In the genomic region with DNA sequence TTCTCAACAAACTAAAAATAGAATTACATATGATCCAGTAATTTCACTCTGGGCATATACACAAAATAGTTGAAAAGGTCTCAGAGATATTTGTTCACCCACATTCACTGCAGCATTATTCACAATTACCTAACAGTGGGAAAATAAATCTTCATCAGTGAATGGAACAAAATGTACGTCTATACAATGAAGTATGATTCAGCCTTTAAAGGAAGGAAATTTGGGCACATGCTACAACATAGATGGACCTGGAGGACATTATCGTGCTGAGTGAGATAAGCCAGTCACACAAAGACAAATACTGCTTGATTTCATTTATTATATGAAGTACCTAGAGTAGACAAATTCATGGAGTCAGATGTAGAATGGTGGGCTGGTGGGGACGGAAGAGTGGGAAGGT, we compare ENCODE assay signal across 31 cellular contexts.
"Had no signal": no experiment of that assay in that cellular context is flagged by ENCODE, and none has a peak within 500 bp of the region (broad histone marks: within the 10 kb centered on the region; RNA-seq: fewer than 3 reads in every experiment).

No MANE protein-coding gene starts in this region.

- H3K27ac Mint-ChIP-seq: memory B cell; mesothelial cell of epicardium; naive B cell; natural killer cell treated with Interleukin-12 subunit alpha and Interleukin-12 subunit beta and Interleukin-15 and Interleukin-18, amount 100 ng/mL, for 72 hours; neural progenitor cell; progenitor cell of endocrine pancreas; stimulated activated memory B cell treated with anti-CD40 and anti-IgM and Interleukin-4, amounts not matched to agents 10 μg/mL and 1 μg/mL and 100 μg/mL, for 72 hours; stimulated activated naive CD8-positive, alpha-beta T cell treated with anti-CD3 and anti-CD28 coated beads, Interleukin-15, Interleukin-2, amounts not matched to agents 100 ng/mL and 50 ng/mL, for 24 hours had no signal

- H3K9ac ChIP-seq: neural progenitor cell, parathyroid adenoma had no signal

- H3K4me1 Mint-ChIP-seq: immature natural killer cell; memory B cell; naive B cell; stimulated activated memory B cell treated with anti-CD40 and anti-IgM and Interleukin-4, amounts not matched to agents 10 μg/mL and 1 μg/mL and 100 μg/mL, for 72 hours had no signal

- H2AFZ ChIP-seq: neural progenitor cell, parathyroid adenoma had no signal

- H3K4me1 ChIP-seq: esophagus muscularis mucosa, neural progenitor cell, right lobe of liver, tibial nerve, upper lobe of left lung had no signal

- H3K36me3 ChIP-seq: neural progenitor cell had no signal

- H3K27me3 Mint-ChIP-seq: memory B cell; naive B cell; natural killer cell treated with Interleukin-12 subunit alpha and Interleukin-12 subunit beta and Interleukin-15 and Interleukin-18, amount 100 ng/mL, for 72 hours; progenitor cell of endocrine pancreas; stimulated activated memory B cell treated with anti-CD40 and anti-IgM and Interleukin-4, amounts not matched to agents 10 μg/mL and 1 μg/mL and 100 μg/mL, for 72 hours; stimulated activated naive CD8-positive, alpha-beta T cell treated with anti-CD3 and anti-CD28 coated beads, Interleukin-15, Interleukin-2, amounts not matched to agents 100 ng/mL and 50 ng/mL, for 24 hours had no signal

- H3K27me3 ChIP-seq: dorsolateral prefrontal cortex, esophagus muscularis mucosa, neural progenitor cell, right lobe of liver, tibial nerve, upper lobe of left lung had no signal

- H3K36me3 Mint-ChIP-seq: naive B cell; natural killer cell treated with Interleukin-12 subunit alpha and Interleukin-12 subunit beta and Interleukin-15 and Interleukin-18, amount 100 ng/mL, for 72 hours had no signal

- H3K9me3 ChIP-seq: esophagus muscularis mucosa, lower lobe of right lung, mucosa of descending colon, right lobe of liver, thoracic aorta, tibial nerve, upper lobe of left lung had no signal

- H3K4me3 Mint-ChIP-seq: immature natural killer cell; memory B cell; mesothelial cell of epicardium; naive B cell; natural killer cell treated with Interleukin-12 subunit alpha and Interleukin-12 subunit beta and Interleukin-15 and Interleukin-18, amount 100 ng/mL, for 72 hours; neural progenitor cell; stimulated activated memory B cell treated with anti-CD40 and anti-IgM and Interleukin-4, amounts not matched to agents 10 μg/mL and 1 μg/mL and 100 μg/mL, for 72 hours; stimulated activated naive CD8-positive, alpha-beta T cell treated with anti-CD3 and anti-CD28 coated beads, Interleukin-15, Interleukin-2, amounts not matched to agents 100 ng/mL and 50 ng/mL, for 24 hours had no signal

- H3K9me3 Mint-ChIP-seq: immature natural killer cell; memory B cell; mesothelial cell of epicardium; naive B cell; natural killer cell treated with Interleukin-12 subunit alpha and Interleukin-12 subunit beta and Interleukin-15 and Interleukin-18, amount 100 ng/mL, for 72 hours; stimulated activated memory B cell treated with anti-CD40 and anti-IgM and Interleukin-4, amounts not matched to agents 10 μg/mL and 1 μg/mL and 100 μg/mL, for 72 hours; stimulated activated naive CD8-positive, alpha-beta T cell treated with anti-CD3 and anti-CD28 coated beads, Interleukin-15, Interleukin-2, amounts not matched to agents 100 ng/mL and 50 ng/mL, for 24 hours had no signal

- H3K27ac ChIP-seq: dorsolateral prefrontal cortex, epithelial cell of prostate, esophagus muscularis mucosa, lower lobe of right lung, neural progenitor cell, parathyroid adenoma, right lobe of liver, thoracic aorta, tibial nerve, upper lobe of left lung had no signal

- H3K4me2 ChIP-seq: neural progenitor cell, smooth muscle cell had no signal

- FAIRE-seq: urothelium cell line had no signal

- DNase-seq: cerebellar nuclear complex; cortex of kidney; dorsolateral prefrontal cortex; effector CD4-positive, alpha-beta T cell; foreskin melanocyte; hypothalamus; immature natural killer cell; islet precursor cell; kidney glomerular epithelial cell; left colon; left ventricle myocardium superior; lower lobe of right lung; mucosa of descending colon; naive B cell; right lobe of liver; stimulated activated CD4-positive, alpha-beta T cell treated with anti-CD3 and anti-CD28 coated beads, Interleukin-4, amount 100 ng/mL, for 4 hours; upper lobe of left lung had no signal

- H3K4me3 ChIP-seq: dorsolateral prefrontal cortex, esophagus muscularis mucosa, lower lobe of right lung, mucosa of descending colon, neural progenitor cell, right lobe of liver, smooth muscle cell, thoracic aorta, tibial nerve, upper lobe of left lung had no signal

- ATAC-seq: left colon; left ventricle myocardium superior; lower lobe of right lung; mucosa of descending colon; natural killer cell treated with Interleukin-12 subunit alpha and Interleukin-12 subunit beta and Interleukin-15 and Interleukin-18, amount 100 ng/mL, for 72 hours; right lobe of liver; stimulated activated memory B cell treated with anti-CD40 and anti-IgM and Interleukin-4, amounts not matched to agents 10 μg/mL and 1 μg/mL and 100 μg/mL, for 72 hours had no signal

- H3K79me2 ChIP-seq: parathyroid adenoma had no signal
